24 cellular contexts compared by ENCODE assay signal in genomic region chr19:6269101-6269886, GRCh38. TPM values are rescaled to one million over a fixed set of nuclear protein-coding genes. Genes with fewer than 3 reads are reported as not detected.
DNase-seq lines count a peak whose midpoint lies in the region; ATAC-seq and TF ChIP-seq lines count a peak whose summit lies in the region.
"Had no signal": no experiment of that assay in that cellular context is flagged by ENCODE, and none has a peak within 500 bp of the region (broad histone marks: within the 10 kb centered on the region; RNA-seq: fewer than 3 reads in every experiment).

No MANE protein-coding gene starts in this region.

- CTCF ChIA-PET in activated naive CD4-positive, alpha-beta T cell treated with anti-CD3 and anti-CD28 coated beads, Interleukin-2, amount 10 ng/mL, durations not matched to agents 7 days and 5 days (lab: Charles Lee) = interaction anchor here (0.6 to 2.2 kb wide), 3 partner anchors 9 to 50 kb away, joined by 3 to 7 read pairs (median 3); no protein-coding TSS in a partner anchor

- TF ChIP-seq EP300 in upper lobe of left lung (IDR thresholded peaks at IDR 0.05) = no peak

- H3K9me3 Mint-ChIP-seq in activated naive CD4-positive, alpha-beta T cell treated with anti-CD3 and anti-CD28 coated beads, Interleukin-2, amount 50 U/mL, for 72 hours = no peaks in the 10 kb centered on the region
- no peaks in the 10 kb centered on the region for H3K9me3 Mint-ChIP-seq in activated naive CD4-positive, alpha-beta T cell treated with anti-CD3 and anti-CD28 coated beads, Interleukin-2, amount 10 ng/mL, durations not matched to agents 7 days and 5 days
- H3K9me3 Mint-ChIP-seq: CD4-positive, alpha-beta T cell; IgD-negative memory B cell; stimulated activated naive CD8-positive, alpha-beta T cell treated with anti-CD3 and anti-CD28 coated beads, Interleukin-15, Interleukin-2, amounts not matched to agents 100 ng/mL and 50 ng/mL, for 24 hours had no signal

- TF ChIP-seq POLR2A in right lobe of liver (IDR thresholded peaks at IDR 0.05) (no peak), upper lobe of left lung (IDR thresholded peaks at IDR 0.05) (no peak), adrenal gland (IDR thresholded peaks at IDR 0.05) (no peak)

- peaks cover 48% of the 10 kb centered on the region for H3K4me1 ChIP-seq in adipocyte (ENCODE audit: control insufficient read depth, insufficient read depth, low read length)
- H3K4me1 ChIP-seq in right lobe of liver = peaks cover 0 to 76% (median 32%) of the 10 kb centered on the region in 4 donors
- peaks cover 65 to 82% (median 69%) of the 10 kb centered on the region in 4 donors for H3K4me1 ChIP-seq in upper lobe of left lung
- peaks cover 34 to 41% of the 10 kb centered on the region in 2 donors for H3K4me1 ChIP-seq in adrenal gland (replicated peaks in 1 of 2)

- H3K27ac Mint-ChIP-seq in activated naive CD4-positive, alpha-beta T cell treated with anti-CD3 and anti-CD28 coated beads, Interleukin-2, amount 50 U/mL, for 72 hours = peak overlapping the region; percentile 14 to 68
- H3K27ac Mint-ChIP-seq in activated naive CD4-positive, alpha-beta T cell treated with anti-CD3 and anti-CD28 coated beads, Interleukin-2, amount 10 ng/mL, durations not matched to agents 7 days and 5 days = no peak overlapping the region
- H3K27ac Mint-ChIP-seq: CD4-positive, alpha-beta T cell; stimulated activated naive CD8-positive, alpha-beta T cell treated with anti-CD3 and anti-CD28 coated beads, Interleukin-15, Interleukin-2, amounts not matched to agents 100 ng/mL and 50 ng/mL, for 24 hours had no signal

- H3K9ac ChIP-seq in adipocyte (ENCODE audit: low read length) = peak overlapping the region; percentile 74

- H3K36me3 ChIP-seq in adipocyte (ENCODE audit: control insufficient read depth, insufficient read depth, low read length, severe bottlenecking) (peaks cover 41% of the 10 kb centered on the region), right lobe of liver (no peaks in the 10 kb centered on the region), upper lobe of left lung (peaks cover 0 to 46% (median 16%) of the 10 kb centered on the region in 4 donors), adrenal gland (replicated peaks in 1 of 2) (peaks cover 0 to 39% of the 10 kb centered on the region in 2 donors)

- no peak for ATAC-seq in activated naive CD4-positive, alpha-beta T cell treated with anti-CD3 and anti-CD28 coated beads, Interleukin-2, amount 50 U/mL, for 72 hours
- peak in 3 of 4 donors; percentile 1 to 19 (median 4) for ATAC-seq in right lobe of liver
- no peak for ATAC-seq in upper lobe of left lung (ENCODE audit: low FRiP score in 2 of 2)
- no peak for ATAC-seq in stimulated activated naive CD8-positive, alpha-beta T cell treated with anti-CD3 and anti-CD28 coated beads, Interleukin-15, Interleukin-2, amounts not matched to agents 100 U/mL and 50 U/mL, for 24 hours

- H3K27ac ChIP-seq in right lobe of liver (peak overlapping the region in 2 of 3 donors; percentile 14 to 40), upper lobe of left lung (peak overlapping the region in 3 of 4 donors; percentile 89 to 95 (median 94)), adrenal gland (no peak overlapping the region)
- H3K27ac ChIP-seq: neutrophil, thoracic aorta had no signal

- WGBS in right lobe of liver (ENCODE audit: insufficient coverage, low coverage, low lambda C conversion rate, missing lambda C conversion rate) = 49% methylated on average over 24 of the region's 33 CpGs
- 55 to 63% methylated on average over 31 to 32 of the region's 33 CpGs for WGBS in upper lobe of left lung, 2 donors
- 88 to 94% (median 92%) methylated on average over 33 of the region's 33 CpGs for WGBS in adrenal gland, 4 donors

- DNase-seq in activated naive CD4-positive, alpha-beta T cell treated with anti-CD3 and anti-CD28 coated beads, Interleukin-2, amount 50 U/mL, for 72 hours (ENCODE audit: low spot score in 2 of 2) = no peak
- no peak for DNase-seq in activated naive CD4-positive, alpha-beta T cell treated with anti-CD3 and anti-CD28 coated beads, Interleukin-2, amount 10 ng/mL, durations not matched to agents 7 days and 5 days
- DNase-seq in adipocyte (ENCODE audit: low read depth) (no peak), right lobe of liver (peak in 2 of 3 donors; percentile 53 to 64), upper lobe of left lung (no peak), adrenal gland (no peak), H4 (ENCODE audit: low spot score) (no peak)
- DNase-seq in stimulated activated naive CD8-positive, alpha-beta T cell treated with anti-CD3 and anti-CD28 coated beads, Interleukin-15, Interleukin-2, amounts not matched to agents 100 U/mL and 50 U/mL, for 24 hours = no peak
- DNase-seq: activated naive CD4-positive, alpha-beta T cell; activated T-cell treated with anti-CD3 and anti-CD28 coated beads, Interleukin-2, amount 50 U/mL, for 48 hours; CD4-positive, alpha-beta T cell; DMS153; effector CD4-positive, alpha-beta T cell; erythroblast; islet precursor cell; NCI-H1092; NCI-H2081; NCI-H345; stimulated activated CD4-positive, alpha-beta T cell treated with anti-CD3 and anti-CD28 coated beads, Interleukin-15, amount 100 ng/mL, for 24 hours; T-helper 1 cell had no signal

- TF ChIP-seq CTCF in right lobe of liver (IDR thresholded peaks at IDR 0.05) = no peak
- no peak for TF ChIP-seq CTCF in upper lobe of left lung (IDR thresholded peaks at IDR 0.05)
- TF ChIP-seq CTCF in adrenal gland (IDR thresholded peaks at IDR 0.05) = no peak

- H3K4me3 Mint-ChIP-seq in activated naive CD4-positive, alpha-beta T cell treated with anti-CD3 and anti-CD28 coated beads, Interleukin-2, amount 10 ng/mL, durations not matched to agents 7 days and 5 days = no peak overlapping the region
- H3K4me3 Mint-ChIP-seq: CD4-positive, alpha-beta T cell; IgD-negative memory B cell; stimulated activated naive CD8-positive, alpha-beta T cell treated with anti-CD3 and anti-CD28 coated beads, Interleukin-15, Interleukin-2, amounts not matched to agents 100 ng/mL and 50 ng/mL, for 24 hours had no signal

- no peaks in the 10 kb centered on the region for H3K9me3 ChIP-seq in adipocyte (ENCODE audit: control insufficient read depth, low read length)
- H3K9me3 ChIP-seq in right lobe of liver = no peaks in the 10 kb centered on the region
- H3K9me3 ChIP-seq in upper lobe of left lung = no peaks in the 10 kb centered on the region
- H3K9me3 ChIP-seq in adrenal gland (replicated peaks in 1 of 3) = no peaks in the 10 kb centered on the region
- H3K9me3 ChIP-seq: neutrophil, thoracic aorta had no signal

- H3K4me1 Mint-ChIP-seq in activated naive CD4-positive, alpha-beta T cell treated with anti-CD3 and anti-CD28 coated beads, Interleukin-2, amount 10 ng/mL, durations not matched to agents 7 days and 5 days = peaks cover 3% of the 10 kb centered on the region

- H3K4me3 ChIP-seq in adipocyte (ENCODE audit: low read length) = no peak overlapping the region
- peak overlapping the region in 2 of 3 donors; percentile 11 to 45 for H3K4me3 ChIP-seq in right lobe of liver
- peak overlapping the region in 1 of 4 donors; percentile 19 for H3K4me3 ChIP-seq in upper lobe of left lung
- H3K4me3 ChIP-seq in adrenal gland = no peak overlapping the region
- H3K4me3 ChIP-seq: thoracic aorta had no signal

- intact Hi-C loops in right lobe of liver (cut with DNase I) = loop anchor here in 1 of 2 donors (10.0 kb wide), 1 partner anchor 54 kb away; no protein-coding TSS in a partner anchor
- intact Hi-C loops in adrenal gland (cut with DNase I) = no loop called here

- no peaks in the 10 kb centered on the region for H3K27me3 Mint-ChIP-seq in activated naive CD4-positive, alpha-beta T cell treated with anti-CD3 and anti-CD28 coated beads, Interleukin-2, amount 10 ng/mL, durations not matched to agents 7 days and 5 days
- H3K27me3 Mint-ChIP-seq: CD4-positive, alpha-beta T cell; IgD-negative memory B cell; stimulated activated naive CD8-positive, alpha-beta T cell treated with anti-CD3 and anti-CD28 coated beads, Interleukin-15, Interleukin-2, amounts not matched to agents 100 ng/mL and 50 ng/mL, for 24 hours had no signal

- H3K27me3 ChIP-seq in adipocyte (replicated peaks; ENCODE audit: control insufficient read depth, insufficient read depth, low read length) = no peaks in the 10 kb centered on the region
- H3K27me3 ChIP-seq in right lobe of liver = no peaks in the 10 kb centered on the region
- no peaks in the 10 kb centered on the region for H3K27me3 ChIP-seq in upper lobe of left lung
- H3K27me3 ChIP-seq in adrenal gland = no peaks in the 10 kb centered on the region
- H3K27me3 ChIP-seq: neutrophil had no signal

- H3K36me3 Mint-ChIP-seq in activated naive CD4-positive, alpha-beta T cell treated with anti-CD3 and anti-CD28 coated beads, Interleukin-2, amount 50 U/mL, for 72 hours = peaks cover 0 to 10% of the 10 kb centered on the region in 2 donors
- peaks cover 20% of the 10 kb centered on the region for H3K36me3 Mint-ChIP-seq in activated naive CD4-positive, alpha-beta T cell treated with anti-CD3 and anti-CD28 coated beads, Interleukin-2, amount 10 ng/mL, durations not matched to agents 7 days and 5 days

RNA-seq across cellular contexts. Expression of gene MLLT1, which starts 10.5 kb away (rescaled TPM):
- total RNA-seq in activated naive CD4-positive, alpha-beta T cell treated with anti-CD3 and anti-CD28 coated beads, Interleukin-2, amount 50 U/mL, for 72 hours = 10 to 100 TPM; 31.8 to 48.2 TPM
- total RNA-seq in right lobe of liver = 10 to 100 TPM; 11.3 to 24.3 (median 15.3) TPM
- 10 to 100 TPM; 22.1 to 98.9 (median 49.3) TPM for total RNA-seq in upper lobe of left lung
- total RNA-seq in adrenal gland = 10 to 100 TPM; 15.5 to 66.3 (median 31.9) TPM
- polyA plus RNA-seq in adrenal gland = 10 to 100 TPM; 10.4 to 41.1 (median 33.6) TPM
- total RNA-seq in H4 (2014; rRNA removed; shearing (Covaris generic)) = 8.1 and 9.6 TPM in 2 replicates

Comparison
In these comparisons a context has a peak if more than half of its experiments do, and no peak if none do; other contexts are left out.
1. ATAC-seq: peak in right lobe of liver (3 of 4); none in activated naive CD4-positive, alpha-beta T cell treated with anti-CD3 and anti-CD28 coated beads, Interleukin-2, amount 50 U/mL, for 72 hours (0 of 2), upper lobe of left lung (0 of 2) and stimulated activated naive CD8-positive, alpha-beta T cell treated with anti-CD3 and anti-CD28 coated beads, Interleukin-15, Interleukin-2, amounts not matched to agents 100 U/mL and 50 U/mL, for 24 hours (single experiment).
2. DNase-seq: peak in right lobe of liver (2 of 3); none in activated naive CD4-positive, alpha-beta T cell treated with anti-CD3 and anti-CD28 coated beads, Interleukin-2, amount 50 U/mL, for 72 hours (0 of 2), activated naive CD4-positive, alpha-beta T cell treated with anti-CD3 and anti-CD28 coated beads, Interleukin-2, amount 10 ng/mL, durations not matched to agents 7 days and 5 days (single experiment), adipocyte (single experiment), upper lobe of left lung (0 of 2), adrenal gland (0 of 7), H4 (single experiment) and stimulated activated naive CD8-positive, alpha-beta T cell treated with anti-CD3 and anti-CD28 coated beads, Interleukin-15, Interleukin-2, amounts not matched to agents 100 U/mL and 50 U/mL, for 24 hours (single experiment).
3. H3K4me3 ChIP-seq: peak in right lobe of liver (2 of 3); none in adipocyte (single experiment) and adrenal gland (0 of 4).
4. H3K27ac ChIP-seq: peak in right lobe of liver (2 of 3) and upper lobe of left lung (3 of 4); none in adrenal gland (0 of 5).